Comparison of ENCODE assay signal across 8 cellular contexts in genomic region chr6:13486679-13487121, GRCh38. TPM values are rescaled to one million over a fixed set of nuclear protein-coding genes. Genes with fewer than 3 reads are reported as not detected.
DNase-seq lines count a peak whose midpoint lies in the region; ATAC-seq and TF ChIP-seq lines count a peak whose summit lies in the region.

No MANE protein-coding gene starts in this region.

- H3K4me1 ChIP-seq in esophagus squamous epithelium (peaks cover 7 to 62% (median 17%) of the 10 kb centered on the region in 3 donors), stomach (peaks cover 18 to 57% (median 43%) of the 10 kb centered on the region in 4 donors)

- intact Hi-C loops in esophagus squamous epithelium (cut with DNase I) (no loop called here), stomach (cut with DNase I; ENCODE audit: low total_unique reads) (no loop called here)

- TF ChIP-seq EP300 in stomach (IDR thresholded peaks at IDR 0.05): no peak

- ATAC-seq in GM18907 (IDR thresholded peaks at IDR 0.05; ENCODE audit: unreplicated experiment) (peak; percentile 40), HG03135 (IDR thresholded peaks at IDR 0.05; ENCODE audit: unreplicated experiment) (peak; percentile 28), naive B cell (ENCODE audit: low read depth in 2 of 2) (peak; percentile 71 to 72)

- H3K4me3 ChIP-seq in esophagus squamous epithelium: peak overlapping the region; percentile 67 to 96 (median 88)
- peak overlapping the region; percentile 74 to 92 (median 86) for H3K4me3 ChIP-seq in stomach

- H3K27ac Mint-ChIP-seq in naive B cell: peak overlapping the region; percentile 72 to 96 (median 88)

- peak overlapping the region; percentile 82 to 99 (median 93) for H3K4me3 Mint-ChIP-seq in naive B cell

- H3K36me3 ChIP-seq in esophagus squamous epithelium (no peaks in the 10 kb centered on the region), stomach (no peaks in the 10 kb centered on the region)

- no peak for TF ChIP-seq POLR2A in esophagus squamous epithelium (IDR thresholded peaks at IDR 0.05)
- no peak for TF ChIP-seq POLR2A in stomach (IDR thresholded peaks at IDR 0.05)

- H3K9me3 Mint-ChIP-seq in naive B cell: peaks cover 0 to 2% (median 0%) of the 10 kb centered on the region in 7 donors

- peaks cover 32 to 42% (median 33%) of the 10 kb centered on the region in 3 donors for H3K4me1 Mint-ChIP-seq in naive B cell

- H3K36me3 Mint-ChIP-seq in naive B cell: no peaks in the 10 kb centered on the region

- H3K27me3 ChIP-seq in esophagus squamous epithelium: no peaks in the 10 kb centered on the region
- no peaks in the 10 kb centered on the region for H3K27me3 ChIP-seq in stomach

- DNase-seq in AG20443 (ENCODE audit: low spot score) (peak; percentile 85), NOMO-1 treated with dmso at 0.1 percent for 144 hours (lab: John Stamatoyannopoulos, UW; ENCODE audit: unreplicated experiment) (peak; percentile 39), activated T-cell treated with anti-CD3 and anti-CD28 coated beads for 48 hours (ENCODE audit: low read depth) (peak; percentile 64), esophagus squamous epithelium (lab: John Stamatoyannopoulos, UW) (peak; percentile 9), naive B cell (peak; percentile 83), stomach (peak; percentile 45)

- no peaks in the 10 kb centered on the region for H3K9me3 ChIP-seq in esophagus squamous epithelium
- H3K9me3 ChIP-seq in stomach: no peaks in the 10 kb centered on the region

- H3K27me3 Mint-ChIP-seq in naive B cell: no peaks in the 10 kb centered on the region

- peak overlapping the region; percentile 93 to 99 (median 96) for H3K27ac ChIP-seq in esophagus squamous epithelium
- peak overlapping the region; percentile 85 to 94 (median 89) for H3K27ac ChIP-seq in stomach

- WGBS in esophagus squamous epithelium, 2 donors: 0 to 1% methylated on average over 4 to 30 of the region's 39 CpGs
- WGBS in stomach, 5 donors: 0 to 1% (median 0%) methylated on average over 6 to 39 of the region's 39 CpGs

- TF ChIP-seq CTCF in esophagus squamous epithelium (IDR thresholded peaks at IDR 0.05) (no peak), stomach (IDR thresholded peaks at IDR 0.05) (no peak)

RNA-seq across cellular contexts. Expression of gene GFOD1, which starts 0.7 kb away (rescaled TPM):
- total RNA-seq in esophagus squamous epithelium (10 to 100 TPM; 16.1 to 30.7 (median 22.9) TPM), stomach (10 to 100 TPM in 4 of 5 donors, 1 to 10 TPM in 1; 7.6 to 29.4 (median 17.1) TPM)
- polyA plus RNA-seq in naive B cell (ENCODE audit: low read depth in 6 of 6) (10 to 100 TPM in 1 of 6 donors, 1 to 10 TPM in 5; 2.9 to 10.7 (median 5.4) TPM), stomach (1 to 10 TPM in 2 of 3 donors, under 1 TPM in 1; 0.76 to 5.3 (median 1.1) TPM)

Comparison
In these comparisons a context has a peak if more than half of its experiments do, and no peak if none do; other contexts are left out.
1. Peak in every context shown above with its lines: DNase-seq, ATAC-seq, H3K4me3 ChIP-seq and H3K27ac ChIP-seq.
2. DNase-seq: peak in every context shown above with its lines; median percentile 85 in AG20443; 83 in naive B cell; 64 in activated T-cell treated with anti-CD3 and anti-CD28 coated beads for 48 hours; 45 in stomach; 39 in NOMO-1 treated with dmso at 0.1 percent for 144 hours; 9 in esophagus squamous epithelium.